Comparison of ENCODE assay signal across 23 cellular contexts in the genomic region with DNA sequence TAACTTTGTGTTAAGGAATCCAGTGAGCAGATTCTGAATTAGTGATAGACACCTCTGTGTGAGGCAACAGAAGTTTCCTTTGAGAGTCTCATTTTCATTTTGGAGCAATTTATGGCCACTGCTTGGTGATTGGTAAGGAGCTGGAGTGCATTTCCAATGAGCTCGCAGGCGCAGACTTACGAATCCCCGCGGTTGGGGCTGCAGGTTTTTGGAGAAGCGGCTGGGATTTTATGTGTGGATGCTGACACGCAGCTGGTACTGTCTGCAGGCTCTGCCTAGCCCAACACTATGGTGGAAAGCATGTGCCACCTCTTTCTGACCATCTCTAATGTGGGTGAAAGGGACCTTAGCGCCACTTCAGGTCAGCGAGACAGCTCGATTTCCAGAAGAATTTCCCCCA.
"Had no signal": no experiment of that assay in that cellular context is flagged by ENCODE, and none has a peak within 500 bp of the region (broad histone marks: within the 10 kb centered on the region; RNA-seq: fewer than 3 reads in every experiment).

No MANE protein-coding gene starts in this region.

- H3K9me3 ChIP-seq: colonic mucosa, esophagus squamous epithelium, lower lobe of right lung, prostate gland, right atrium auricular region, suprapubic skin, transverse colon, upper lobe of right lung, uterus had no signal

- H3K36me3 ChIP-seq: colonic mucosa, esophagus squamous epithelium, lower lobe of right lung, prostate gland, right atrium auricular region, suprapubic skin, transverse colon, upper lobe of right lung, uterus had no signal

- H3K4me1 Mint-ChIP-seq: naive B cell; stimulated activated memory B cell treated with anti-CD40 and anti-IgM and Interleukin-4, amounts not matched to agents 10 μg/mL and 1 μg/mL and 100 μg/mL, for 72 hours had no signal

- DNase-seq: colonic mucosa; effector memory CD8-positive, alpha-beta T cell; erythroblast; esophagus squamous epithelium; foreskin melanocyte; left ventricle myocardium superior; lower lobe of right lung; naive B cell; nucleus accumbens; stimulated activated CD4-positive, alpha-beta T cell treated with anti-CD3 and anti-CD28 coated beads, Interleukin-4, amount 100 ng/mL, for 4 hours; stimulated activated naive CD8-positive, alpha-beta T cell treated with anti-CD3 and anti-CD28 coated beads, Interleukin-15, Interleukin-2, amounts not matched to agents 100 U/mL and 50 U/mL, for 24 hours; transverse colon; upper lobe of right lung; uterus had no signal

- ATAC-seq: effector memory CD8-positive, alpha-beta T cell; left ventricle myocardium superior; lower lobe of right lung; natural killer cell treated with Interleukin-12 subunit alpha and Interleukin-12 subunit beta and Interleukin-15 and Interleukin-18, amount 100 ng/mL, for 72 hours; sciatic nerve; stimulated activated memory B cell treated with anti-CD40 and anti-IgM and Interleukin-4, amounts not matched to agents 10 μg/mL and 1 μg/mL and 100 μg/mL, for 72 hours; stimulated activated naive CD8-positive, alpha-beta T cell treated with anti-CD3 and anti-CD28 coated beads, Interleukin-15, Interleukin-2, amounts not matched to agents 100 U/mL and 50 U/mL, for 24 hours had no signal

- H3K9me3 Mint-ChIP-seq: natural killer cell treated with Interleukin-12 subunit alpha and Interleukin-12 subunit beta and Interleukin-15 and Interleukin-18, amount 100 ng/mL, for 72 hours; neural crest cell; stimulated activated memory B cell treated with anti-CD40 and anti-IgM and Interleukin-4, amounts not matched to agents 10 μg/mL and 1 μg/mL and 100 μg/mL, for 72 hours had no signal

- H3K36me3 Mint-ChIP-seq: natural killer cell treated with Interleukin-12 subunit alpha and Interleukin-12 subunit beta and Interleukin-15 and Interleukin-18, amount 100 ng/mL, for 72 hours; stimulated activated memory B cell treated with anti-CD40 and anti-IgM and Interleukin-4, amounts not matched to agents 10 μg/mL and 1 μg/mL and 100 μg/mL, for 72 hours had no signal

- H3K4me1 ChIP-seq: colonic mucosa, lower lobe of right lung, prostate gland, right atrium auricular region, transverse colon, upper lobe of right lung, uterus had no signal

- FAIRE-seq: endometrium, keratinocyte had no signal

- H3K27me3 ChIP-seq: colonic mucosa, right atrium auricular region, suprapubic skin, transverse colon, upper lobe of right lung, uterus had no signal

- H3K27ac ChIP-seq: colonic mucosa, esophagus squamous epithelium, lower lobe of right lung, prostate gland, right atrium auricular region, suprapubic skin, transverse colon, upper lobe of right lung, uterus had no signal

- H3K4me3 ChIP-seq: colonic mucosa, esophagus squamous epithelium, lower lobe of right lung, prostate gland, right atrium auricular region, suprapubic skin, transverse colon, upper lobe of right lung, uterus had no signal

- H3K4me3 Mint-ChIP-seq: effector memory CD8-positive, alpha-beta T cell; naive B cell; natural killer cell treated with Interleukin-12 subunit alpha and Interleukin-12 subunit beta and Interleukin-15 and Interleukin-18, amount 100 ng/mL, for 72 hours; neural crest cell; stimulated activated memory B cell treated with anti-CD40 and anti-IgM and Interleukin-4, amounts not matched to agents 10 μg/mL and 1 μg/mL and 100 μg/mL, for 72 hours had no signal

- H3K27ac Mint-ChIP-seq: effector memory CD8-positive, alpha-beta T cell; naive B cell; natural killer cell treated with Interleukin-12 subunit alpha and Interleukin-12 subunit beta and Interleukin-15 and Interleukin-18, amount 100 ng/mL, for 72 hours; stimulated activated memory B cell treated with anti-CD40 and anti-IgM and Interleukin-4, amounts not matched to agents 10 μg/mL and 1 μg/mL and 100 μg/mL, for 72 hours had no signal
